Comparison of ENCODE assay signal across 8 cellular contexts in genomic region chrX:49155243-49155899, GRCh38. TPM values are rescaled to one million over a fixed set of nuclear protein-coding genes. Genes with fewer than 3 reads are reported as not detected.
DNase-seq lines count a peak whose midpoint lies in the region; ATAC-seq and TF ChIP-seq lines count a peak whose summit lies in the region.

No MANE protein-coding gene starts in this region.

- H3K9me3 Mint-ChIP-seq in brain = peaks cover 0 to 23% (median 2%) of the 10 kb centered on the region in 5 experiments

- DNase-seq in DMS79 (lab: John Stamatoyannopoulos, UW) (peak; percentile 70), mesenteric fat pad (ENCODE audit: low spot score) (no peak)

- ATAC-seq in HG02870 (IDR thresholded peaks at IDR 0.05; ENCODE audit: unreplicated experiment) (peak; percentile 5), GM18505 (IDR thresholded peaks at IDR 0.05; ENCODE audit: unreplicated experiment) (no peak)

- H3K36me3 Mint-ChIP-seq in brain = no peaks in the 10 kb centered on the region

- H3K27ac ChIP-seq in OCI-LY1 (ENCODE audit: low read depth, low read length, poor library complexity, severe bottlenecking) = peak overlapping the region; percentile 76

- H3K4me2 ChIP-seq in OCI-LY1 (ENCODE audit: low read length) (peak overlapping the region; percentile 79), skeletal muscle satellite cell (ENCODE audit: low read length) (peak overlapping the region; percentile 95)

- no peaks in the 10 kb centered on the region for H4K20me1 ChIP-seq in OCI-LY1 (ENCODE audit: insufficient read depth, low read length)

- peaks cover 15% of the 10 kb centered on the region for H3K4me1 Mint-ChIP-seq in brain

- no peaks in the 10 kb centered on the region for H3F3A ChIP-seq in OCI-LY1 (ENCODE audit: insufficient read depth, low read length)

- H3K36me3 ChIP-seq in OCI-LY1 (ENCODE audit: insufficient read depth, low read length) (no peaks in the 10 kb centered on the region), iPS-15b (ENCODE audit: control insufficient read depth, insufficient read depth, low read length) (no peaks in the 10 kb centered on the region), skeletal muscle satellite cell (ENCODE audit: insufficient read depth, low read length) (no peaks in the 10 kb centered on the region)

- no peak for TF ChIP-seq POLR2A in GM18505 (IDR thresholded peaks at IDR 0.05; ENCODE audit: borderline replicate concordance, extremely low read depth, insufficient read depth, insufficient read length)

- H3K27me3 ChIP-seq in OCI-LY1 (ENCODE audit: insufficient read depth, low read length) (no peaks in the 10 kb centered on the region), iPS-15b (ENCODE audit: control insufficient read depth, insufficient read depth, low read length) (peaks cover 29% of the 10 kb centered on the region), skeletal muscle satellite cell (ENCODE audit: control insufficient read depth, insufficient read depth, low read length) (no peaks in the 10 kb centered on the region)

- no peaks in the 10 kb centered on the region for H3K9me2 ChIP-seq in OCI-LY1 (ENCODE audit: low read depth, low read length)

- peak overlapping the region; percentile 92 to 100 (median 99) for H3K27ac Mint-ChIP-seq in brain

- no peaks in the 10 kb centered on the region for H3K79me2 ChIP-seq in OCI-LY1 (ENCODE audit: insufficient read depth, low read length)

- peaks cover 15% of the 10 kb centered on the region for H3K27me3 Mint-ChIP-seq in brain

- H3K9me3 ChIP-seq in OCI-LY1 (ENCODE audit: low read length) (no peaks in the 10 kb centered on the region), iPS-15b (ENCODE audit: control insufficient read depth, insufficient read depth, low read length) (no peaks in the 10 kb centered on the region), skeletal muscle satellite cell (replicated peaks; ENCODE audit: low read length) (no peaks in the 10 kb centered on the region)

- H3K4me3 Mint-ChIP-seq in brain = peak overlapping the region; percentile 79 to 93 (median 88)

- no peak overlapping the region; the same call in 1 of the 2 replicates for H2AFZ ChIP-seq in OCI-LY1 (ENCODE audit: low read length)

- H3K4me3 ChIP-seq in OCI-LY1 (ENCODE audit: low read depth, low read length, poor library complexity, severe bottlenecking) (peak overlapping the region; percentile 73), iPS-15b (ENCODE audit: low read depth, low read length) (peak overlapping the region; percentile 59), skeletal muscle satellite cell (ENCODE audit: low read length) (peak overlapping the region; percentile 78)

- peak overlapping the region; percentile 83 for H3K9ac ChIP-seq in OCI-LY1 (ENCODE audit: low read length)
- no peak overlapping the region for H3K9ac ChIP-seq in iPS-15b (ENCODE audit: low read depth, low read length)
- H3K9ac ChIP-seq in skeletal muscle satellite cell (ENCODE audit: low read depth, low read length) = peak overlapping the region; percentile 91

- no peak for TF ChIP-seq CTCF in OCI-LY1 (IDR thresholded peaks at IDR 0.05; ENCODE audit: low read length)
- no peak for TF ChIP-seq CTCF in brain (conservative IDR thresholded peaks at IDR 0.05)

- H3K4me1 ChIP-seq in OCI-LY1 (ENCODE audit: insufficient read depth, low read length, severe bottlenecking) (peaks cover 17% of the 10 kb centered on the region), iPS-15b (ENCODE audit: control insufficient read depth, insufficient read depth, low read length) (peaks cover 2% of the 10 kb centered on the region), skeletal muscle satellite cell (ENCODE audit: control insufficient read depth, insufficient read depth, low read length) (peaks cover 3% of the 10 kb centered on the region)

RNA-seq across cellular contexts. Expression of gene MAGIX, which starts 7.2 kb away (rescaled TPM):
- 9.1 TPM for polyA plus RNA-seq in brain (ENCODE audit: insufficient read depth, low read depth, low replicate concordance)
- 0.66 and 0.76 TPM in 2 replicates for total RNA-seq in skeletal muscle satellite cell (2012; rRNA removed)
- 1.6 TPM for total RNA-seq in mesenteric fat pad

RNA-seq across cellular contexts. Expression of gene PLP2, which starts 16.3 kb away (rescaled TPM):
- polyA plus RNA-seq in brain (ENCODE audit: insufficient read depth, low read depth, low replicate concordance) = 164 TPM
- 33.7 and 54.6 TPM in 2 replicates for total RNA-seq in skeletal muscle satellite cell (2012; rRNA removed)
- 74.3 TPM for total RNA-seq in mesenteric fat pad

RNA-seq across cellular contexts. Expression of gene PRICKLE3, which starts 30.8 kb away (rescaled TPM):
- 2.1 TPM for polyA plus RNA-seq in brain (ENCODE audit: insufficient read depth, low read depth, low replicate concordance)
- total RNA-seq in skeletal muscle satellite cell (2012; rRNA removed) = 9.9 and 10.7 TPM in 2 replicates
- 12.5 TPM for total RNA-seq in mesenteric fat pad

RNA-seq across cellular contexts. Expression of gene GPKOW, which starts 31.8 kb away (rescaled TPM):
- 46.7 TPM for polyA plus RNA-seq in brain (ENCODE audit: insufficient read depth, low read depth, low replicate concordance)
- total RNA-seq in skeletal muscle satellite cell (2012; rRNA removed) = 13.2 and 13.8 TPM in 2 replicates
- total RNA-seq in mesenteric fat pad = 18.2 TPM

RNA-seq across cellular contexts. Expression of gene SYP, which starts 44.6 kb away (rescaled TPM):
- polyA plus RNA-seq in brain (ENCODE audit: insufficient read depth, low read depth, low replicate concordance) = 207 TPM
- under 0.01 and 0.25 TPM in 2 replicates for total RNA-seq in skeletal muscle satellite cell (2012; rRNA removed)
- total RNA-seq in mesenteric fat pad = 1.00 TPM
